8 cellular contexts compared by ENCODE assay signal in genomic region chr5:31809037-31809910, GRCh38.
DNase-seq lines count a peak whose midpoint lies in the region; ATAC-seq, FAIRE-seq and TF ChIP-seq lines count a peak whose summit lies in the region.

No MANE protein-coding gene starts in this region.

- FAIRE-seq in endothelial cell of umbilical vein (lab: Jason Lieb, UNC), result peak; percentile 76

- H3K9ac ChIP-seq in Loucy (ENCODE audit: low read depth, low read length, poor library complexity, severe bottlenecking) (no peak overlapping the region), SK-N-SH (no peak overlapping the region), endothelial cell of umbilical vein (replicated peaks; ENCODE audit: extremely low read depth, insufficient read depth, low read length) (no peak overlapping the region)

- H3K27ac ChIP-seq in SK-N-SH (ENCODE audit: low read depth in 2 of 2, low read length in 1 of 2), result no peak overlapping the region
- H3K27ac ChIP-seq in endothelial cell of umbilical vein (ENCODE audit: insufficient read depth, low read depth, low read length), result no peak overlapping the region
- H3K27ac ChIP-seq in aorta (ENCODE audit: low read depth in 1 of 2, low read length in 2 of 2), result no peak overlapping the region

- BruUV-seq in endothelial cell of umbilical vein (replicated peaks; lab: Mats Ljungman, UMichigan), result no TSS peak

- H3F3A ChIP-seq in Loucy (ENCODE audit: low read depth), result no peaks in the 10 kb centered on the region
- peaks cover 3% of the 10 kb centered on the region for H3F3A ChIP-seq in SK-N-SH (replicated peaks; ENCODE audit: insufficient read depth)

- TF ChIP-seq RAD21 in SK-N-SH (IDR thresholded peaks at IDR 0.05; ENCODE audit: low read length), result peak; percentile 98

- H3K4me1 ChIP-seq in Loucy (ENCODE audit: insufficient read depth, low read length, poor library complexity, severe bottlenecking) (no peaks in the 10 kb centered on the region), SK-N-SH (ENCODE audit: control insufficient read depth in 1 of 2, insufficient read depth in 2 of 2, low read depth in 1 of 2, low read length in 1 of 2) (peaks cover 0 to 13% of the 10 kb centered on the region in 2 experiments; a peak in 1 of 4 replicates), endothelial cell of umbilical vein (ENCODE audit: control insufficient read depth, extremely low read depth, insufficient read depth, low read length) (no peaks in the 10 kb centered on the region), aorta (ENCODE audit: control insufficient read depth in 1 of 2, insufficient read depth in 2 of 2, low read length in 2 of 2) (no peaks in the 10 kb centered on the region)

- DNase-seq in AG09319 (ENCODE audit: extremely low read depth, low read depth), result peak; percentile 16
- DNase-seq in SK-N-SH, result peak; percentile 82
- DNase-seq in endothelial cell of umbilical vein (ENCODE audit: low read depth, low spot score), result peak; percentile 48
- DNase-seq in medulla oblongata (ENCODE audit: extremely low spot score), result peak; percentile 93
- peak; percentile 65 to 84 for DNase-seq in aorta
- DNase-seq in NCI-H1436 treated with DMSO at 0.1 percent for 48 hours (lab: John Stamatoyannopoulos, UW), result no peak

- CTCF ChIA-PET in SK-N-SH (lab: Yijun Ruan, JAX), result interaction anchor here (0.5 to 3.8 kb wide), 73 partner anchors 9 to 301 kb away, joined by 3 to 60 read pairs (median 5); partner anchors contain the start of genes C5orf22, DROSHA and PDZD2
- CTCF ChIA-PET in endothelial cell of umbilical vein (lab: Charles Lee), result interaction anchor here (0.6 to 1.8 kb wide), 17 partner anchors 8 to 284 kb away, joined by 3 to 21 read pairs (median 4); partner anchors contain the start of genes C5orf22, DROSHA and PDZD2

- WGBS in SK-N-SH (ENCODE audit: low lambda C conversion rate), result 43% methylated on average over 13 of the region's 15 CpGs
- 33 to 40% methylated on average over 15 of the region's 15 CpGs for WGBS in aorta, 2 donors

- H3K79me2 ChIP-seq in Loucy (ENCODE audit: insufficient read depth, low read length) (no peaks in the 10 kb centered on the region), SK-N-SH (ENCODE audit: insufficient read depth) (no peaks in the 10 kb centered on the region), endothelial cell of umbilical vein (ENCODE audit: control insufficient read depth, insufficient read depth, low read length) (no peaks in the 10 kb centered on the region)

- ATAC-seq in GM18511 (IDR thresholded peaks at IDR 0.05; ENCODE audit: unreplicated experiment) (peak; percentile 64), aorta (ENCODE audit: low FRiP score) (peak; percentile 89)

- H3K9me1 ChIP-seq in endothelial cell of umbilical vein (replicated peaks; ENCODE audit: control insufficient read depth, extremely low read depth, insufficient read depth, low read length), result no peaks in the 10 kb centered on the region

- H3K36me3 ChIP-seq in Loucy (ENCODE audit: insufficient read depth, low read length) (no peaks in the 10 kb centered on the region), SK-N-SH (replicated peaks in 1 of 2; ENCODE audit: control insufficient read depth in 1 of 2, insufficient read depth in 2 of 2, low read length in 1 of 2) (no peaks in the 10 kb centered on the region), endothelial cell of umbilical vein (ENCODE audit: control insufficient read depth in 2 of 2, extremely low read depth in 1 of 2, insufficient read depth in 2 of 2, low read length in 2 of 2) (no peaks in the 10 kb centered on the region), aorta (ENCODE audit: control insufficient read depth in 1 of 2, insufficient read depth in 2 of 2, low read length in 1 of 2) (no peaks in the 10 kb centered on the region)

- TF ChIP-seq CTCF in AG09319 (IDR thresholded peaks at IDR 0.05; ENCODE audit: low read depth, low read length) (peak; percentile 74), Loucy (conservative IDR thresholded peaks at IDR 0.05; ENCODE audit: low read length) (peak; percentile 56), SK-N-SH (IDR thresholded peaks at IDR 0.05) (peak; percentile 65), endothelial cell of umbilical vein (IDR thresholded peaks at IDR 0.05; ENCODE audit: extremely low read depth in 1 of 2, insufficient read depth in 1 of 2, low read depth in 1 of 2, low read length in 2 of 2) (peak; percentile 43 to 64)

- intact Hi-C loops in endothelial cell of umbilical vein (cut with micrococcal nuclease) (loop anchor here (1.0 kb wide), 1 partner anchor 228 kb away; no protein-coding TSS in a partner anchor), aorta (cut with DNase I) (loop anchor here (1.0 to 5.0 kb wide), 3 partner anchors 172 to 228 kb away; partner anchors contain the start of gene PDZD2 (in 2 of the 2))

- no peak for TF ChIP-seq EP300 in SK-N-SH (IDR thresholded peaks at IDR 0.05; ENCODE audit: borderline replicate concordance in 1 of 2, low read depth in 1 of 2, low read length in 1 of 2)

- H2AFZ ChIP-seq in Loucy (ENCODE audit: low read length), result no peak overlapping the region
- H2AFZ ChIP-seq in SK-N-SH (ENCODE audit: low read depth), result no peak overlapping the region
- no peak overlapping the region for H2AFZ ChIP-seq in endothelial cell of umbilical vein (ENCODE audit: low read depth, low read length)

- H3K4me3 ChIP-seq in Loucy (ENCODE audit: low read length, poor library complexity, severe bottlenecking) (no peak overlapping the region), SK-N-SH (ENCODE audit: low read depth in 2 of 2, low read length in 1 of 2) (no peak overlapping the region), endothelial cell of umbilical vein (replicated peaks in 1 of 3; ENCODE audit: insufficient read depth in 1 of 3, low read depth in 1 of 3, low read length in 3 of 3) (no peak overlapping the region), aorta (ENCODE audit: low read length in 2 of 2) (no peak overlapping the region)

- H3K4me2 ChIP-seq in Loucy (ENCODE audit: low read depth, low read length, poor library complexity, severe bottlenecking) (no peak overlapping the region), SK-N-SH (no peak overlapping the region), endothelial cell of umbilical vein (ENCODE audit: insufficient read depth, low read length) (no peak overlapping the region)

- H3K9me3 ChIP-seq in Loucy (ENCODE audit: insufficient read depth, low read depth, low read length), result no peaks in the 10 kb centered on the region
- no peaks in the 10 kb centered on the region for H3K9me3 ChIP-seq in SK-N-SH
- H3K9me3 ChIP-seq in endothelial cell of umbilical vein (replicated peaks; ENCODE audit: control insufficient read depth, insufficient read depth, low read length), result no peaks in the 10 kb centered on the region
- no peaks in the 10 kb centered on the region for H3K9me3 ChIP-seq in aorta (ENCODE audit: control insufficient read depth, low read length)

- TF ChIP-seq POLR2A in endothelial cell of umbilical vein (IDR thresholded peaks at IDR 0.05; ENCODE audit: low read depth, low read length), result no peak

- no peaks in the 10 kb centered on the region for H3K9me2 ChIP-seq in Loucy (replicated peaks; ENCODE audit: low read depth, low read length)
- no peaks in the 10 kb centered on the region for H3K9me2 ChIP-seq in SK-N-SH

- H4K20me1 ChIP-seq in Loucy (ENCODE audit: insufficient read depth, low read length, poor library complexity, severe bottlenecking) (no peaks in the 10 kb centered on the region), SK-N-SH (ENCODE audit: insufficient read depth) (no peaks in the 10 kb centered on the region), endothelial cell of umbilical vein (replicated peaks; ENCODE audit: control insufficient read depth, extremely low read depth, insufficient read depth, low read length) (no peaks in the 10 kb centered on the region)

- POLR2A ChIA-PET in SK-N-SH (lab: Yijun Ruan, JAX) (interaction anchor here (1.1 kb wide), 1 partner anchor 108 kb away, joined by 5 read pairs; no protein-coding TSS in a partner anchor), endothelial cell of umbilical vein (lab: Charles Lee) (no interaction called here)

- dilution Hi-C loops in endothelial cell of umbilical vein (cut with MboI; ENCODE audit: extremely low pct_ligation_motif_present, low sequenced_read_pairs), result no loop called here

- H3K27me3 ChIP-seq in Loucy (ENCODE audit: insufficient read depth, low read length, poor library complexity, severe bottlenecking) (no peaks in the 10 kb centered on the region), SK-N-SH (ENCODE audit: insufficient read depth) (peaks cover 5% of the 10 kb centered on the region; the same call in 1 of the 2 replicates), endothelial cell of umbilical vein (ENCODE audit: control insufficient read depth in 2 of 2, insufficient read depth in 2 of 2, low read length in 2 of 2) (no peaks in the 10 kb centered on the region), aorta (ENCODE audit: control insufficient read depth in 1 of 2, insufficient read depth in 2 of 2, low read length in 1 of 2) (no peaks in the 10 kb centered on the region)

TF ChIP-seq in SK-N-SH, 30 proteins besides CTCF, POLR2A, EP300 and RAD21 (continues in another document):
- TF ChIP-seq NFIC (IDR thresholded peaks at IDR 0.05; ENCODE audit: borderline replicate concordance), result no peak
- no peak for TF ChIP-seq RXRA (IDR thresholded peaks at IDR 0.05; ENCODE audit: borderline replicate concordance, low read depth)
- TF ChIP-seq FOSL2 (IDR thresholded peaks at IDR 0.05; ENCODE audit: borderline replicate concordance, low read depth), result no peak
- no peak for TF ChIP-seq POLR2AphosphoS5 (IDR thresholded peaks at IDR 0.05; ENCODE audit: low read depth, low read length)
- TF ChIP-seq TEAD4 (IDR thresholded peaks at IDR 0.05; ENCODE audit: borderline replicate concordance, insufficient read depth), result no peak
- TF ChIP-seq MXI1 (IDR thresholded peaks at IDR 0.05; ENCODE audit: low read depth, low read length), result peak; percentile 15; the same call in 1 of the 2 replicates
- TF ChIP-seq GABPA (IDR thresholded peaks at IDR 0.05; ENCODE audit: low read depth), result no peak
- TF ChIP-seq ELF1 (IDR thresholded peaks at IDR 0.05), result no peak

TF ChIP-seq in endothelial cell of umbilical vein, 7 proteins besides CTCF, POLR2A, EP300 and RAD21:
- TF ChIP-seq MYC (IDR thresholded peaks at IDR 0.05; ENCODE audit: low read depth, low read length), result no peak
- no peak for TF ChIP-seq MAX (IDR thresholded peaks at IDR 0.05; ENCODE audit: insufficient read depth, insufficient read length)
- no peak for TF ChIP-seq GATA2 (IDR thresholded peaks at IDR 0.05; ENCODE audit: insufficient read depth, insufficient read length, low read depth, low read length)
- TF ChIP-seq EZH2 (IDR thresholded peaks at IDR 0.05; ENCODE audit: borderline replicate concordance, low read depth, low read length, severe bottlenecking), result no peak
- no peak for TF ChIP-seq FOS (IDR thresholded peaks at IDR 0.05; ENCODE audit: borderline replicate concordance, insufficient read depth, low read length)
- TF ChIP-seq JUN (IDR thresholded peaks at IDR 0.05; ENCODE audit: borderline replicate concordance, insufficient read depth, insufficient read length, low read depth), result no peak
- TF ChIP-seq POLR2AphosphoS5 (IDR thresholded peaks at IDR 0.05; ENCODE audit: insufficient read depth, low read depth, low read length), result no peak
